ENCODE assay signal across 8 cellular contexts in the genomic region with DNA sequence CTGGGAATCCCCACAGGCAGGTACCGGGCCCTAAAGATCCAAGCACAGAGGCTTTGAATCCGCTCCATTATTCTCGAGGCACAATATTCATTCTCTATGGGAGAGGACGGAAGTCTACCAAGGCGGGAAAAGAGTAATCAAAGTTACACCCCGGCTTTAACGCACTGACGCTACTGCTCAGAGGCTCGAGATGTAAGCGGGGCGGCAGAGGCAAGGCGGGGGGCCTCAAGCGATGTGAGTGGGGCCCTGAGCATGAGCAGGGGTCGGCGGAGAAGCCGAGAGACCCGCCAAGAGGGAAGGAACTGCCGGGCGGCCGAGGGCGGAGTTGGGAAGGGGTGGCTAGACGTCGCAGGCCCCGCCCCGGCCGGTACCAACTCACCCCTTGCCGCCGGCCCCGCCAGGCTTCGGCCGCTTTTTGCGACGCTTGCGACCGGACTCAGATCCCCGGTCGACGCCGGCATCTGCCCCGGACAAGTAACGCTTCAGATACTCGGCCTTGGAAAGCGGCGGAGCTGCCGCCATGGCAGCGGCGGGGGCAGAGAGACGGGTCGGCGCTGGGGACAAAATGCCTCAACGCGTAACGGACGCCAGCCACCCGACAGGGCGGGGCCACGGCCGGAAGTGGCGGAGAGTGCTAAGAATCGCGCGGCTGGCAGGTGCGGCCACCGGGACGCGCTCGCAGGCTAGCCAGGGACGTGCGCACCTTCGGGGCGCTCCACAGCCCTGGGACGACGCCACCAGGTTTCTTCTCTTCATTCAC. TPM values are rescaled to one million over a fixed set of nuclear protein-coding genes. Genes with fewer than 3 reads are reported as not detected.
DNase-seq lines count a peak whose midpoint lies in the region; ATAC-seq and TF ChIP-seq lines count a peak whose summit lies in the region.

A gene with protein sequence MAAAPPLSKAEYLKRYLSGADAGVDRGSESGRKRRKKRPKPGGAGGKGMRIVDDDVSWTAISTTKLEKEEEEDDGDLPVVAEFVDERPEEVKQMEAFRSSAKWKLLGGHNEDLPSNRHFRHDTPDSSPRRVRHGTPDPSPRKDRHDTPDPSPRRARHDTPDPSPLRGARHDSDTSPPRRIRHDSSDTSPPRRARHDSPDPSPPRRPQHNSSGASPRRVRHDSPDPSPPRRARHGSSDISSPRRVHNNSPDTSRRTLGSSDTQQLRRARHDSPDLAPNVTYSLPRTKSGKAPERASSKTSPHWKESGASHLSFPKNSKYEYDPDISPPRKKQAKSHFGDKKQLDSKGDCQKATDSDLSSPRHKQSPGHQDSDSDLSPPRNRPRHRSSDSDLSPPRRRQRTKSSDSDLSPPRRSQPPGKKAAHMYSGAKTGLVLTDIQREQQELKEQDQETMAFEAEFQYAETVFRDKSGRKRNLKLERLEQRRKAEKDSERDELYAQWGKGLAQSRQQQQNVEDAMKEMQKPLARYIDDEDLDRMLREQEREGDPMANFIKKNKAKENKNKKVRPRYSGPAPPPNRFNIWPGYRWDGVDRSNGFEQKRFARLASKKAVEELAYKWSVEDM (minus strand): TSS at position 545 of the 760 bp plus-strand sequence. CDS start 23 bp downstream, at position 522.

- peaks cover 0 to 42% (median 27%) of the 10 kb centered on the region in 9 donors for H3K36me3 ChIP-seq in heart left ventricle
- peaks cover 39% of the 10 kb centered on the region for H3K36me3 ChIP-seq in upper lobe of right lung

- no peaks in the 10 kb centered on the region for H3K9me3 ChIP-seq in heart left ventricle
- no peaks in the 10 kb centered on the region for H3K9me3 ChIP-seq in upper lobe of right lung

- H3K27ac ChIP-seq in adipose tissue (ENCODE audit: low read depth, low read length), result no peak within 1 kb of the TSS
- peak within 1 kb of the TSS; percentile 77 to 97 (median 90) for H3K27ac ChIP-seq in heart left ventricle
- peak within 1 kb of the TSS; percentile 93 for H3K27ac ChIP-seq in upper lobe of right lung

- no peak for TF ChIP-seq CTCF in GM12875 (IDR thresholded peaks at IDR 0.05; ENCODE audit: borderline replicate concordance, insufficient read depth, low read depth, low read length)
- peak in 1 of 12 donors; percentile 14 for TF ChIP-seq CTCF in heart left ventricle (IDR thresholded peaks at IDR 0.05)
- TF ChIP-seq CTCF in upper lobe of right lung (IDR thresholded peaks at IDR 0.05), result no peak

- DNase-seq in NCI-H1417 (lab: John Stamatoyannopoulos, UW) (peak; percentile 91 to 95 (median 94)), T-cell (peak; percentile 82 to 97 (median 92)), heart left ventricle (peak; percentile 92 to 96 (median 93)), posterior vena cava (ENCODE audit: low spot score) (peak; percentile 97), upper lobe of right lung (peak; percentile 97)

- H3K27me3 Mint-ChIP-seq in T-cell, result no peaks in the 10 kb centered on the region

- peaks cover 21% of the 10 kb centered on the region for H3K36me3 Mint-ChIP-seq in T-cell

- CTCF ChIA-PET in T-cell (lab: Charles Lee), result interaction anchor here in 1 of 2 donors (0.6 to 3.2 kb wide), 3 partner anchors 15 to 63 kb away, joined by 3 to 11 read pairs (median 3); a partner anchor contains a TSS

- no peaks in the 10 kb centered on the region for H3K9me3 Mint-ChIP-seq in T-cell

- intact Hi-C loops in heart left ventricle (cut with DNase I), result no loop called here
- intact Hi-C loops in posterior vena cava (cut with DNase I), result no loop called here
- intact Hi-C loops in upper lobe of right lung (cut with DNase I), result no loop called here

- H3K27me3 ChIP-seq in heart left ventricle (no peaks in the 10 kb centered on the region), upper lobe of right lung (no peaks in the 10 kb centered on the region)

- peak in 1 of 2 donors; percentile 63 for TF ChIP-seq POLR2A in heart left ventricle (IDR thresholded peaks at IDR 0.05)

- peak within 1 kb of the TSS; percentile 91 to 99 (median 98) for H3K4me3 Mint-ChIP-seq in T-cell

- H3K4me3 ChIP-seq in GM12875 (ENCODE audit: low read depth, low read length), result peak within 1 kb of the TSS; percentile 81
- H3K4me3 ChIP-seq in heart left ventricle, result peak within 1 kb of the TSS; percentile 64 to 99 (median 83)
- H3K4me3 ChIP-seq in upper lobe of right lung, result peak within 1 kb of the TSS; percentile 70

- POLR2A ChIA-PET in T-cell (lab: Charles Lee), result interaction anchor here (1.4 to 1.6 kb wide), 2 partner anchors 11 to 14 kb away, joined by 3 to 11 read pairs; no protein-coding TSS in a partner anchor

- peak within 1 kb of the TSS; percentile 98 to 99 for H3K27ac Mint-ChIP-seq in T-cell

- peak; percentile 88 for ATAC-seq in HG02678 (IDR thresholded peaks at IDR 0.05; ENCODE audit: unreplicated experiment)
- peak; percentile 92 to 95 (median 94) for ATAC-seq in T-cell (replicated peaks in 1 of 4)
- ATAC-seq in heart left ventricle, result peak; percentile 89 to 95 (median 94)
- peak; percentile 98 for ATAC-seq in upper lobe of right lung

- 0% methylated on average over 69 to 73 of the region's 73 CpGs for WGBS in adipose tissue, 3 donors
- WGBS in heart left ventricle, 4 donors, result 0 to 1% (median 0%) methylated on average over 25 to 73 of the region's 73 CpGs

- H3K4me1 Mint-ChIP-seq in T-cell, result peaks cover 32 to 39% (median 39%) of the 10 kb centered on the region in 3 donors

- peaks cover 8 to 40% (median 21%) of the 10 kb centered on the region in 12 donors for H3K4me1 ChIP-seq in heart left ventricle
- peaks cover 24% of the 10 kb centered on the region for H3K4me1 ChIP-seq in upper lobe of right lung

RNA-seq across cellular contexts. Expression of the gene that starts here (rescaled TPM):
- total RNA-seq in T-cell, result 10 to 100 TPM in 4 of 5 donors, 1 to 10 TPM in 1; 9.8 to 23.0 (median 20.5) TPM
- polyA plus RNA-seq in adipose tissue, result 10 to 100 TPM in 2 of 3 donors, 1 to 10 TPM in 1; 8.1 to 17.8 (median 11.0) TPM
- total RNA-seq in heart left ventricle, result 10 to 100 TPM in 1 of 9 donors, 1 to 10 TPM in 8; 5.8 to 10.0 (median 7.1) TPM
- polyA plus RNA-seq in heart left ventricle, result 1 to 10 TPM; 4.3 to 8.5 TPM
- 10 to 100 TPM in 1 of 2 donors, 1 to 10 TPM in 1; 9.2 to 10.2 TPM for total RNA-seq in posterior vena cava
- total RNA-seq in upper lobe of right lung, result 17.7 TPM
